ENCODE assay signal across 16 cellular contexts in genomic region chr2:216553093-216553478, GRCh38. TPM values are rescaled to one million over a fixed set of nuclear protein-coding genes. Genes with fewer than 3 reads are reported as not detected.
DNase-seq lines count a peak whose midpoint lies in the region; ATAC-seq and TF ChIP-seq lines count a peak whose summit lies in the region.
"Had no signal": no experiment of that assay in that cellular context is flagged by ENCODE, and none has a peak within 500 bp of the region (broad histone marks: within the 10 kb centered on the region; RNA-seq: fewer than 3 reads in every experiment).

No MANE protein-coding gene starts in this region.

- H3K27ac Mint-ChIP-seq in CD4-positive, alpha-beta memory T cell = no peak overlapping the region

- peaks cover 3 to 4% of the 10 kb centered on the region in 2 donors for H3K27me3 Mint-ChIP-seq in CD4-positive, alpha-beta memory T cell

- no peaks in the 10 kb centered on the region for H3K79me2 ChIP-seq in osteoblast (ENCODE audit: insufficient read depth, low read length)

- TF ChIP-seq CTCF in osteoblast (IDR thresholded peaks at IDR 0.05; ENCODE audit: extremely low read depth, low read depth, low read length) = no peak

- H3K9me3 Mint-ChIP-seq in CD4-positive, alpha-beta memory T cell = no peaks in the 10 kb centered on the region

- no peak overlapping the region for H2AFZ ChIP-seq in osteoblast (ENCODE audit: low read length)

- no peaks in the 10 kb centered on the region for H3K4me1 Mint-ChIP-seq in CD4-positive, alpha-beta memory T cell

- no peaks in the 10 kb centered on the region for H3K9me3 ChIP-seq in osteoblast (ENCODE audit: low read depth, low read length)
- no peaks in the 10 kb centered on the region for H3K9me3 ChIP-seq in CD4-positive, alpha-beta memory T cell (ENCODE audit: control insufficient read depth in 1 of 2, low read length in 2 of 2)
- H3K9me3 ChIP-seq: heart left ventricle, vagina had no signal

- POLR2A ChIA-PET in CD4-positive, alpha-beta memory T cell (lab: Charles Lee; ENCODE audit: partially characterized antibody) = no interaction called here

- intact Hi-C loops in CD4-positive, alpha-beta memory T cell (cut with micrococcal nuclease) = no loop called here

- H3K4me3 ChIP-seq in osteoblast (ENCODE audit: insufficient read depth, low read length) = no peak overlapping the region
- H3K4me3 ChIP-seq in CD4-positive, alpha-beta memory T cell (ENCODE audit: low read length in 2 of 2) = no peak overlapping the region
- H3K4me3 ChIP-seq: heart left ventricle, lung, vagina had no signal

- no peaks in the 10 kb centered on the region for H3K36me3 Mint-ChIP-seq in CD4-positive, alpha-beta memory T cell

- no peak overlapping the region for H3K4me3 Mint-ChIP-seq in CD4-positive, alpha-beta memory T cell

- ATAC-seq in SK-N-SH treated with all-trans-retinoic acid at 6 μM for 48 hours (peak; percentile 43), GM21515 (IDR thresholded peaks at IDR 0.05; ENCODE audit: unreplicated experiment) (no peak), HG02571 (IDR thresholded peaks at IDR 0.05; ENCODE audit: unreplicated experiment) (no peak)
- ATAC-seq: heart left ventricle, Panc1 had no signal

- CTCF ChIA-PET in CD4-positive, alpha-beta memory T cell (lab: Charles Lee; ENCODE audit: partially characterized antibody) = no interaction called here

- H3K4me1 ChIP-seq in osteoblast (ENCODE audit: insufficient read depth, low read length) = peaks cover 68% of the 10 kb centered on the region
- H3K4me1 ChIP-seq in CD4-positive, alpha-beta memory T cell (ENCODE audit: insufficient read depth, low read length) = no peaks in the 10 kb centered on the region

- DNase-seq in EL = peak; percentile 70
- peak; percentile 61 for DNase-seq in foreskin melanocyte
- peak; percentile 92 for DNase-seq in osteoblast (ENCODE audit: insufficient read length, low spot score, missing footprints)
- no peak for DNase-seq in NCI-H2227 treated with DMSO at 0.1 percent for 48 hours (lab: John Stamatoyannopoulos, UW)
- DNase-seq in CD4-positive, alpha-beta memory T cell = no peak
- DNase-seq: AML-193, DMS53, heart left ventricle, NCI-H1092 treated with DMSO at 0.1 percent for 48 hours, NCI-H446 had no signal

- H3K4me2 ChIP-seq in osteoblast (ENCODE audit: insufficient read depth, low read length) = peak overlapping the region; percentile 5

- peak overlapping the region; percentile 66 for H3K27ac ChIP-seq in osteoblast (ENCODE audit: low read depth, low read length)
- H3K27ac ChIP-seq in CD4-positive, alpha-beta memory T cell (ENCODE audit: low read depth, low read length) = no peak overlapping the region
- H3K27ac ChIP-seq: vagina had no signal

- no peaks in the 10 kb centered on the region for H4K20me1 ChIP-seq in osteoblast (ENCODE audit: insufficient read depth, low read length)

- H3K36me3 ChIP-seq in osteoblast (ENCODE audit: insufficient read depth, low read length) = no peaks in the 10 kb centered on the region
- H3K36me3 ChIP-seq in CD4-positive, alpha-beta memory T cell (ENCODE audit: insufficient read depth, low read length) = no peaks in the 10 kb centered on the region
- H3K36me3 ChIP-seq: heart left ventricle, vagina had no signal

- H3K27me3 ChIP-seq in osteoblast (ENCODE audit: insufficient read depth, low read length) = no peaks in the 10 kb centered on the region
- H3K27me3 ChIP-seq in CD4-positive, alpha-beta memory T cell (ENCODE audit: insufficient read depth, low read length) = no peaks in the 10 kb centered on the region
- H3K27me3 ChIP-seq: heart left ventricle, vagina had no signal

TF ChIP-seq in SK-N-SH treated with all-trans-retinoic acid at 6 μM for 48 hours, 23 proteins besides CTCF, POLR2A, EP300 and RAD21:
- TF ChIP-seq ZFP30 (CRISPR knock-in tag; IDR thresholded peaks at IDR 0.05) = no peak
- TF ChIP-seq ZC3H10 (CRISPR knock-in tag; IDR thresholded peaks at IDR 0.05) = no peak
- TF ChIP-seq SNAI2 (CRISPR knock-in tag; IDR thresholded peaks at IDR 0.05) = no peak
- no peak for TF ChIP-seq TCF4 (CRISPR knock-in tag; IDR thresholded peaks at IDR 0.05; ENCODE audit: borderline replicate concordance)
- TF ChIP-seq, protein P1, sequence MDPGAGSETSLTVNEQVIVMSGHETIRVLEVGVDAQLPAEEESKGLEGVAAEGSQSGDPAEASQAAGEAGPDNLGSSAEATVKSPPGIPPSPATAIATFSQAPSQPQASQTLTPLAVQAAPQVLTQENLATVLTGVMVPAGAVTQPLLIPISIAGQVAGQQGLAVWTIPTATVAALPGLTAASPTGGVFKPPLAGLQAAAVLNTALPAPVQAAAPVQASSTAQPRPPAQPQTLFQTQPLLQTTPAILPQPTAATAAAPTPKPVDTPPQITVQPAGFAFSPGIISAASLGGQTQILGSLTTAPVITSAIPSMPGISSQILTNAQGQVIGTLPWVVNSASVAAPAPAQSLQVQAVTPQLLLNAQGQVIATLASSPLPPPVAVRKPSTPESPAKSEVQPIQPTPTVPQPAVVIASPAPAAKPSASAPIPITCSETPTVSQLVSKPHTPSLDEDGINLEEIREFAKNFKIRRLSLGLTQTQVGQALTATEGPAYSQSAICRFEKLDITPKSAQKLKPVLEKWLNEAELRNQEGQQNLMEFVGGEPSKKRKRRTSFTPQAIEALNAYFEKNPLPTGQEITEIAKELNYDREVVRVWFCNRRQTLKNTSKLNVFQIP (CRISPR knock-in tag; IDR thresholded peaks at IDR 0.05; ENCODE audit: borderline replicate concordance, low read depth) = no peak
- TF ChIP-seq BACH2 (CRISPR knock-in tag; IDR thresholded peaks at IDR 0.05; ENCODE audit: borderline replicate concordance) = no peak
- no peak for TF ChIP-seq OSR1 (CRISPR knock-in tag; IDR thresholded peaks at IDR 0.05)
- TF ChIP-seq ZNF8 (CRISPR knock-in tag; IDR thresholded peaks at IDR 0.05) = no peak
- no peak for TF ChIP-seq CSDC2 (CRISPR knock-in tag; IDR thresholded peaks at IDR 0.05)
- no peak for TF ChIP-seq CREB5 (CRISPR knock-in tag; IDR thresholded peaks at IDR 0.05; ENCODE audit: low read depth)
- TF ChIP-seq ARNTL (CRISPR knock-in tag; IDR thresholded peaks at IDR 0.05; ENCODE audit: borderline replicate concordance, low read depth) = no peak
- TF ChIP-seq RARB (CRISPR knock-in tag; IDR thresholded peaks at IDR 0.05) = no peak
- no peak for TF ChIP-seq ZFP3 (CRISPR knock-in tag; IDR thresholded peaks at IDR 0.05)
- no peak for TF ChIP-seq ESRRG (CRISPR knock-in tag; IDR thresholded peaks at IDR 0.05)
- TF ChIP-seq PPARA (CRISPR knock-in tag; IDR thresholded peaks at IDR 0.05; ENCODE audit: borderline replicate concordance) = no peak

RNA-seq across cellular contexts. Expression of gene RPL37A, which starts 54.4 kb away (rescaled TPM):
- 869 and 994 TPM in 2 replicates for total RNA-seq in osteoblast
- 1,000 to 10,000 TPM; 3,034 to 3,213 TPM for total RNA-seq in CD4-positive, alpha-beta memory T cell
- polyA plus RNA-seq in CD4-positive, alpha-beta memory T cell = 1,000 to 10,000 TPM; 1,713 to 3,751 TPM

Comparison
In these comparisons a context has a peak if more than half of its experiments do, and no peak if none do; other contexts are left out.
1. DNase-seq: peak in EL (single experiment), foreskin melanocyte (single experiment) and osteoblast (single experiment); none in NCI-H2227 treated with DMSO at 0.1 percent for 48 hours (single experiment) and CD4-positive, alpha-beta memory T cell (0 of 5).